In genomic region chr1:107318932-107319331, GRCh38 we compare ENCODE assay signal across 13 cellular contexts.
"Had no signal": no experiment of that assay in that cellular context is flagged by ENCODE, and none has a peak within 500 bp of the region (broad histone marks: within the 10 kb centered on the region; RNA-seq: fewer than 3 reads in every experiment).

No MANE protein-coding gene starts in this region.

- H3K36me3 Mint-ChIP-seq: naive B cell had no signal

- H3K9ac ChIP-seq: parathyroid adenoma had no signal

- H3K9me3 Mint-ChIP-seq: activated naive CD4-positive, alpha-beta T cell treated with anti-CD3 and anti-CD28 coated beads for 36 hours; activated T-helper 17 cell treated with anti-CD3 and anti-CD28 coated beads, Interleukin-2, amount 50 U/mL, for 72 hours; naive B cell had no signal

- H3K27me3 Mint-ChIP-seq: activated T-helper 17 cell treated with anti-CD3 and anti-CD28 coated beads, Interleukin-2, amount 50 U/mL, for 72 hours had no signal

- H2AFZ ChIP-seq: parathyroid adenoma had no signal

- H3K4me3 ChIP-seq: cardiac muscle cell, colonic mucosa, gastroesophageal sphincter, lower lobe of right lung, thyroid gland, vagina had no signal

- H3K79me2 ChIP-seq: parathyroid adenoma had no signal

- H3K27ac ChIP-seq: cardiac muscle cell, colonic mucosa, gastroesophageal sphincter, lower lobe of right lung, parathyroid adenoma, thyroid gland, vagina had no signal

- DNase-seq: activated CD4-positive, alpha-beta T cell treated with anti-CD3 and anti-CD28 coated beads, Interleukin-2, amount 50 U/mL, for 1 hour; activated naive CD4-positive, alpha-beta T cell treated with anti-CD3 and anti-CD28 coated beads for 36 hours; activated T-cell treated with anti-CD3 and anti-CD28 coated beads for 4 hours; colonic mucosa; lower lobe of right lung; naive B cell; stimulated activated CD4-positive, alpha-beta T cell treated with anti-CD3 and anti-CD28 coated beads, Interleukin-15, amount 100 ng/mL, for 24 hours; thyroid gland had no signal

- H3K27me3 ChIP-seq: cardiac muscle cell, colonic mucosa, gastroesophageal sphincter, thyroid gland, vagina had no signal

- H3K27ac Mint-ChIP-seq: activated naive CD4-positive, alpha-beta T cell treated with anti-CD3 and anti-CD28 coated beads for 36 hours; activated T-helper 17 cell treated with anti-CD3 and anti-CD28 coated beads, Interleukin-2, amount 50 U/mL, for 72 hours; naive B cell had no signal

- H3K36me3 ChIP-seq: cardiac muscle cell, colonic mucosa, gastroesophageal sphincter, lower lobe of right lung, thyroid gland, vagina had no signal

- H3K4me1 Mint-ChIP-seq: activated T-helper 17 cell treated with anti-CD3 and anti-CD28 coated beads, Interleukin-2, amount 50 U/mL, for 72 hours had no signal

- H3K4me1 ChIP-seq: colonic mucosa, gastroesophageal sphincter, lower lobe of right lung, parathyroid adenoma, thyroid gland, vagina had no signal

- H3K4me3 Mint-ChIP-seq: activated naive CD4-positive, alpha-beta T cell treated with anti-CD3 and anti-CD28 coated beads for 36 hours; activated T-helper 17 cell treated with anti-CD3 and anti-CD28 coated beads, Interleukin-2, amount 50 U/mL, for 72 hours; naive B cell had no signal

- H3K9me3 ChIP-seq: colonic mucosa, gastroesophageal sphincter, lower lobe of right lung, thyroid gland, vagina had no signal
